ENCODE assay signal across 27 cellular contexts in genomic region chr21:42846221-42846620, GRCh38. TPM values are rescaled to one million over a fixed set of nuclear protein-coding genes. Genes with fewer than 3 reads are reported as not detected.
DNase-seq lines count a peak whose midpoint lies in the region; ATAC-seq and TF ChIP-seq lines count a peak whose summit lies in the region.
"Had no signal": no experiment of that assay in that cellular context is flagged by ENCODE, and none has a peak within 500 bp of the region (broad histone marks: within the 10 kb centered on the region; RNA-seq: fewer than 3 reads in every experiment).

No MANE protein-coding gene starts in this region.

- WGBS in heart right ventricle, 2 donors, result 94% methylated on average over 10 of the region's 10 CpGs
- WGBS in suprapubic skin, result 93% methylated on average over 10 of the region's 10 CpGs

- no peaks in the 10 kb centered on the region for H3K9me3 ChIP-seq in heart right ventricle
- H3K9me3 ChIP-seq in RWPE2 (ENCODE audit: severe bottlenecking), result no peaks in the 10 kb centered on the region
- H3K9me3 ChIP-seq in left lung, result no peaks in the 10 kb centered on the region
- H3K9me3 ChIP-seq in suprapubic skin, result no peaks in the 10 kb centered on the region
- H3K9me3 ChIP-seq: adrenal gland, colonic mucosa, esophagus muscularis mucosa, gastrocnemius medialis, pancreas had no signal

- H3K36me3 ChIP-seq in heart right ventricle (peaks cover 0 to 89% (median 22%) of the 10 kb centered on the region in 9 donors), RWPE2 (ENCODE audit: low read depth) (peaks cover 71% of the 10 kb centered on the region), left lung (peaks cover 0 to 92% of the 10 kb centered on the region in 2 donors), suprapubic skin (peaks cover 87% of the 10 kb centered on the region)
- H3K36me3 ChIP-seq: colonic mucosa had no signal

- TF ChIP-seq CTCF in heart right ventricle (IDR thresholded peaks at IDR 0.05) (no peak), RWPE2 (IDR thresholded peaks at IDR 0.05; ENCODE audit: poor library complexity, severe bottlenecking) (no peak), left lung (IDR thresholded peaks at IDR 0.05) (no peak), suprapubic skin (IDR thresholded peaks at IDR 0.05) (no peak)

- DNase-seq in cardiac septum (ENCODE audit: low spot score), result peak; percentile 70
- no peak for DNase-seq in heart right ventricle
- peak; percentile 31 for DNase-seq in RWPE2 (ENCODE audit: low spot score)
- peak; percentile 23 to 24 for DNase-seq in left lung
- DNase-seq in suprapubic skin (ENCODE audit: low spot score in 2 of 2), result peak; percentile 31 to 58
- DNase-seq in stimulated activated CD4-positive, alpha-beta T cell treated with anti-CD3 and anti-CD28 coated beads, Interleukin-15, amount 100 ng/mL, for 24 hours, result no peak
- no peak for DNase-seq in epidermal melanocyte (ENCODE audit: insufficient read length, low spot score)
- DNase-seq: activated CD8-positive, alpha-beta T cell treated with anti-CD3 and anti-CD28 coated beads, Interleukin-2, amount 10 ng/mL, durations not matched to agents 7 days and 5 days; brain microvascular endothelial cell; colonic mucosa; DMS79; effector memory CD8-positive, alpha-beta T cell; mesendoderm; MM.1S; NCI-H1417 treated with DMSO at 0.1 percent for 48 hours; NCI-H510A treated with DMSO at 0.1 percent for 48 hours; NK-92 treated with Interleukin-12 subunit alpha and Interleukin-12 subunit beta, amount 100 ng/mL, for 24 hours; stimulated activated CD4-positive, alpha-beta T cell treated with anti-CD3 and anti-CD28 coated beads, Interleukin-1b, Interleukin-23, amount 100 ng/mL, for 48 hours; T-helper 9 cell had no signal

- TF ChIP-seq EP300 in suprapubic skin (IDR thresholded peaks at IDR 0.05), result no peak

- H3K4me3 ChIP-seq in heart right ventricle, result no peak overlapping the region
- no peak overlapping the region for H3K4me3 ChIP-seq in RWPE2 (ENCODE audit: severe bottlenecking)
- H3K4me3 ChIP-seq in left lung, result no peak overlapping the region
- H3K4me3 ChIP-seq in suprapubic skin, result no peak overlapping the region
- H3K4me3 ChIP-seq: adrenal gland, colonic mucosa, esophagus muscularis mucosa, gastrocnemius medialis, K562, pancreas, SK-N-MC had no signal

- no peak for TF ChIP-seq POLR2A in suprapubic skin (IDR thresholded peaks at IDR 0.05)

- H3K4me1 ChIP-seq in heart right ventricle, result peaks cover 0 to 18% (median 11%) of the 10 kb centered on the region in 9 donors
- no peaks in the 10 kb centered on the region for H3K4me1 ChIP-seq in RWPE2 (ENCODE audit: insufficient read depth, poor library complexity, severe bottlenecking)
- H3K4me1 ChIP-seq in left lung, result peaks cover 0 to 11% of the 10 kb centered on the region in 2 donors
- H3K4me1 ChIP-seq in suprapubic skin, result peaks cover 4% of the 10 kb centered on the region
- H3K4me1 ChIP-seq: colonic mucosa, pancreas had no signal

- H3K27me3 ChIP-seq in heart right ventricle, result no peaks in the 10 kb centered on the region
- H3K27me3 ChIP-seq in RWPE2 (ENCODE audit: insufficient read depth, poor library complexity, severe bottlenecking), result no peaks in the 10 kb centered on the region
- H3K27me3 ChIP-seq in left lung, result no peaks in the 10 kb centered on the region
- no peaks in the 10 kb centered on the region for H3K27me3 ChIP-seq in suprapubic skin
- H3K27me3 ChIP-seq: adrenal gland, brain microvascular endothelial cell, colonic mucosa, esophagus muscularis mucosa, gastrocnemius medialis, pancreas had no signal

- H3K27ac ChIP-seq in heart right ventricle, result no peak overlapping the region
- H3K27ac ChIP-seq in RWPE2 (ENCODE audit: poor library complexity, severe bottlenecking), result no peak overlapping the region
- no peak overlapping the region for H3K27ac ChIP-seq in left lung
- H3K27ac ChIP-seq in suprapubic skin, result no peak overlapping the region
- H3K27ac ChIP-seq: brain microvascular endothelial cell, colonic mucosa, SK-N-MC had no signal

- intact Hi-C loops in cardiac septum (cut with DNase I), result no loop called here
- intact Hi-C loops in heart right ventricle (cut with DNase I), result loop anchor here in 1 of 10 donors (10.0 kb wide), 1 partner anchor 59 kb away; no protein-coding TSS in a partner anchor
- intact Hi-C loops in left lung (cut with DNase I), result no loop called here

- ATAC-seq in heart right ventricle, result no peak
- ATAC-seq in RWPE2 (ENCODE audit: low read depth), result no peak
- no peak for ATAC-seq in left lung
- ATAC-seq: activated CD8-positive, alpha-beta T cell treated with anti-CD3 and anti-CD28 coated beads, Interleukin-2, amount 10 ng/mL, durations not matched to agents 7 days and 5 days; effector memory CD8-positive, alpha-beta T cell; gastrocnemius medialis; K562; naive thymus-derived CD4-positive, alpha-beta T cell; pancreas; stimulated activated memory B cell treated with anti-CD40 and anti-IgM and Interleukin-4, amounts not matched to agents 10 μg/mL and 1 μg/mL and 100 μg/mL, for 72 hours had no signal

RNA-seq across cellular contexts. Expression of gene WDR4, which starts 33.1 kb away (rescaled TPM):
- total RNA-seq in cardiac septum (8.6 TPM), heart right ventricle (1 to 10 TPM; 3.7 to 9.6 (median 4.5) TPM), left lung (10 to 100 TPM; 14.6 to 30.7 TPM), suprapubic skin (10 to 100 TPM; 10.1 to 18.7 (median 14.1) TPM)
- 1 to 10 TPM; 4.0 to 9.8 TPM for polyA plus RNA-seq in heart right ventricle

RNA-seq across cellular contexts. Expression of gene NDUFV3, which starts 46.9 kb away (rescaled TPM):
- total RNA-seq in cardiac septum, result 46.7 TPM
- 10 to 100 TPM; 42.6 to 63.7 (median 52.2) TPM for total RNA-seq in heart right ventricle
- polyA plus RNA-seq in heart right ventricle, result 10 to 100 TPM; 25.9 to 57.1 TPM
- total RNA-seq in left lung, result 10 to 100 TPM; 36.6 to 37.9 TPM
- total RNA-seq in suprapubic skin, result 10 to 100 TPM; 44.1 to 69.3 (median 60.0) TPM

Comparison
In these comparisons a context has a peak if more than half of its experiments do, and no peak if none do; other contexts are left out.
1. DNase-seq: peak in cardiac septum (single experiment), RWPE2 (single experiment), left lung (2 of 2) and suprapubic skin (2 of 2); none in heart right ventricle (0 of 2), stimulated activated CD4-positive, alpha-beta T cell treated with anti-CD3 and anti-CD28 coated beads, Interleukin-15, amount 100 ng/mL, for 24 hours (single experiment) and epidermal melanocyte (single experiment).